ENCODE assay signal across 26 cellular contexts in the genomic region with DNA sequence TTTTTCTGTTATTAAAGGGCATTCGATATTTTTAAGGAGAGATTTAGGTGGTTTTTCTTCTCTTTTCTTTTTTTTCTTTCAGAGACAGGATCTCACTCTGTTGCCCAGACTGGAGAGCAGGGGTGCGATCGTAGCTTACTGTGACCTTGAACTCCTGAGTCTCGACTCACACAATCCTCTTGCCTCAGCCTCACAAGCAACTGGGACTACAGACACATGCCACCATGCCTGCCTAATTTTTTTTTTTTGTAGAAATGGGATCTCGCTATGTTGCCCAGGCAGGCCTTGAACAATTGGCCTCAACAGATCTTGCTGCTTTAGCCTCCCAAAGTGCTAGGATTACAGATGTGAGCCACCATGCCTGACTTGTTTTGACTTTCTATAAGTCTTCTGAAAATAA. TPM values are rescaled to one million over a fixed set of nuclear protein-coding genes. Genes with fewer than 3 reads are reported as not detected.
DNase-seq lines count a peak whose midpoint lies in the region; ATAC-seq and TF ChIP-seq lines count a peak whose summit lies in the region.
"Had no signal": no experiment of that assay in that cellular context is flagged by ENCODE, and none has a peak within 500 bp of the region (broad histone marks: within the 10 kb centered on the region; RNA-seq: fewer than 3 reads in every experiment).

No MANE protein-coding gene starts in this region.

- TF ChIP-seq RAD21 in SK-N-SH (IDR thresholded peaks at IDR 0.05; ENCODE audit: low read length), result no peak

- H3K27me3 ChIP-seq in SK-N-SH (ENCODE audit: insufficient read depth), result no peaks in the 10 kb centered on the region
- H3K27me3 ChIP-seq: BLaER1 had no signal

- POLR2A ChIA-PET in SK-N-SH (lab: Yijun Ruan, JAX) (no interaction called here), activated B cell treated with CpG ODN at 0.5 μM for 24 hours (lab: Charles Lee) (interaction anchor here (3.3 kb wide), 1 partner anchor 26 kb away, joined by 18 read pairs; a partner anchor contains a TSS)

- peaks cover 8 to 14% of the 10 kb centered on the region in 2 donors for H3K27me3 Mint-ChIP-seq in natural killer cell treated with Interleukin-12 subunit alpha and Interleukin-12 subunit beta and Interleukin-15 and Interleukin-18, amount 100 ng/mL, for 72 hours
- H3K27me3 Mint-ChIP-seq in natural killer cell (ENCODE audit: low read depth in 2 of 2) (peaks cover 10 to 18% of the 10 kb centered on the region in 2 donors), activated B cell treated with CpG ODN at 0.5 μM for 24 hours (no peaks in the 10 kb centered on the region)
- H3K27me3 Mint-ChIP-seq in stimulated activated memory B cell treated with anti-CD40 and anti-IgM and Interleukin-4, amounts not matched to agents 10 μg/mL and 1 μg/mL and 100 μg/mL, for 72 hours, result no peaks in the 10 kb centered on the region

- no peaks in the 10 kb centered on the region for H4K20me1 ChIP-seq in SK-N-SH (ENCODE audit: insufficient read depth)
- H4K20me1 ChIP-seq: BLaER1 had no signal

- peaks cover 0 to 4% of the 10 kb centered on the region in 2 experiments; a peak in 1 of 4 replicates for H3K4me1 ChIP-seq in SK-N-SH (ENCODE audit: control insufficient read depth in 1 of 2, insufficient read depth in 2 of 2, low read depth in 1 of 2, low read length in 1 of 2)
- H3K4me1 ChIP-seq: Caco-2 had no signal

- no peak overlapping the region for H3K27ac ChIP-seq in SK-N-SH (ENCODE audit: low read depth in 2 of 2, low read length in 1 of 2)
- H3K27ac ChIP-seq: 22Rv1, BLaER1, HL-60 had no signal

- no peak overlapping the region for H3K4me3 ChIP-seq in SK-N-SH (ENCODE audit: low read depth in 2 of 2, low read length in 1 of 2)
- H3K4me3 ChIP-seq: BLaER1 had no signal

- H2AFZ ChIP-seq in SK-N-SH (ENCODE audit: low read depth), result 0 out of 2 replicates have a peak overlapping the region, but pooled peaks have one; percentile 29

- no peaks in the 10 kb centered on the region for H3K9me2 ChIP-seq in SK-N-SH

- no peak for DNase-seq in SK-N-SH
- no peak for DNase-seq in natural killer cell treated with Interleukin-12 subunit alpha and Interleukin-12 subunit beta and Interleukin-15 and Interleukin-18, amount 100 ng/mL, for 72 hours (ENCODE audit: low spot score)
- DNase-seq in natural killer cell, result no peak
- no peak for DNase-seq in activated B cell treated with CpG ODN at 0.5 μM for 24 hours
- DNase-seq: ACHN; Caco-2; CD4-positive, alpha-beta T cell; DMS153; KBM-7; MM.1S; NCI-H1048; NCI-H1417 treated with DMSO at 0.1 percent for 48 hours; NCI-H187; NCI-H446 treated with DMSO at 0.1 percent for 48 hours; NCI-H526 treated with DMSO at 0.1 percent for 48 hours; PC-3; RPMI8226; SHP77 treated with DMSO at 0.1 percent for 48 hours had no signal

- peaks cover 22 to 36% of the 10 kb centered on the region in 2 donors for H3K4me1 Mint-ChIP-seq in natural killer cell treated with Interleukin-12 subunit alpha and Interleukin-12 subunit beta and Interleukin-15 and Interleukin-18, amount 100 ng/mL, for 72 hours (ENCODE audit: low read depth in 2 of 2)
- H3K4me1 Mint-ChIP-seq in natural killer cell, result peaks cover 8 to 20% of the 10 kb centered on the region in 2 donors
- H3K4me1 Mint-ChIP-seq in activated B cell treated with CpG ODN at 0.5 μM for 24 hours, result peaks cover 38% of the 10 kb centered on the region
- peaks cover 48% of the 10 kb centered on the region for H3K4me1 Mint-ChIP-seq in stimulated activated memory B cell treated with anti-CD40 and anti-IgM and Interleukin-4, amounts not matched to agents 10 μg/mL and 1 μg/mL and 100 μg/mL, for 72 hours

- H3K27ac Mint-ChIP-seq in natural killer cell treated with Interleukin-12 subunit alpha and Interleukin-12 subunit beta and Interleukin-15 and Interleukin-18, amount 100 ng/mL, for 72 hours, result peak overlapping the region in 1 of 2 donors; percentile 72
- H3K27ac Mint-ChIP-seq in natural killer cell (no peak overlapping the region), activated B cell treated with CpG ODN at 0.5 μM for 24 hours (peak overlapping the region; percentile 79)
- peak overlapping the region; percentile 88 for H3K27ac Mint-ChIP-seq in stimulated activated memory B cell treated with anti-CD40 and anti-IgM and Interleukin-4, amounts not matched to agents 10 μg/mL and 1 μg/mL and 100 μg/mL, for 72 hours
- H3K27ac Mint-ChIP-seq: CD4-positive, alpha-beta T cell had no signal

- no peak overlapping the region for H3K4me2 ChIP-seq in SK-N-SH
- H3K4me2 ChIP-seq: BLaER1 had no signal

- TF ChIP-seq EP300 in SK-N-SH (IDR thresholded peaks at IDR 0.05; ENCODE audit: borderline replicate concordance in 1 of 2, low read depth in 1 of 2, low read length in 1 of 2), result no peak

- H3K9me3 ChIP-seq in SK-N-SH, result no peaks in the 10 kb centered on the region
- H3K9me3 ChIP-seq: BLaER1, Caco-2 had no signal

- 94% methylated on average over 5 of the region's 5 CpGs for WGBS in SK-N-SH (ENCODE audit: low lambda C conversion rate)

- H3K4me3 Mint-ChIP-seq in natural killer cell treated with Interleukin-12 subunit alpha and Interleukin-12 subunit beta and Interleukin-15 and Interleukin-18, amount 100 ng/mL, for 72 hours, result peak overlapping the region; percentile 56
- H3K4me3 Mint-ChIP-seq in natural killer cell (no peak overlapping the region), activated B cell treated with CpG ODN at 0.5 μM for 24 hours (no peak overlapping the region)
- no peak overlapping the region for H3K4me3 Mint-ChIP-seq in stimulated activated memory B cell treated with anti-CD40 and anti-IgM and Interleukin-4, amounts not matched to agents 10 μg/mL and 1 μg/mL and 100 μg/mL, for 72 hours
- H3K4me3 Mint-ChIP-seq: CD4-positive, alpha-beta T cell had no signal

- no peak for ATAC-seq in SK-N-SH treated with all-trans-retinoic acid at 6 μM for 48 hours
- ATAC-seq in natural killer cell treated with Interleukin-12 subunit alpha and Interleukin-12 subunit beta and Interleukin-15 and Interleukin-18, amount 100 ng/mL, for 72 hours, result no peak
- ATAC-seq in natural killer cell, result no peak
- no peak for ATAC-seq in activated B cell treated with CpG ODN at 0.5 μM for 24 hours (ENCODE audit: low read depth)
- no peak for ATAC-seq in stimulated activated memory B cell treated with anti-CD40 and anti-IgM and Interleukin-4, amounts not matched to agents 10 μg/mL and 1 μg/mL and 100 μg/mL, for 72 hours
- ATAC-seq in HG03097 (IDR thresholded peaks at IDR 0.05; ENCODE audit: low FRiP score, unreplicated experiment), result no peak
- ATAC-seq in GM18861 (IDR thresholded peaks at IDR 0.05; ENCODE audit: unreplicated experiment), result no peak
- ATAC-seq: HepG2, PC-3 had no signal

- H3K36me3 Mint-ChIP-seq in natural killer cell treated with Interleukin-12 subunit alpha and Interleukin-12 subunit beta and Interleukin-15 and Interleukin-18, amount 100 ng/mL, for 72 hours, result no peaks in the 10 kb centered on the region
- H3K36me3 Mint-ChIP-seq in natural killer cell (no peaks in the 10 kb centered on the region), activated B cell treated with CpG ODN at 0.5 μM for 24 hours (ENCODE audit: low read depth) (no peaks in the 10 kb centered on the region)
- no peaks in the 10 kb centered on the region for H3K36me3 Mint-ChIP-seq in stimulated activated memory B cell treated with anti-CD40 and anti-IgM and Interleukin-4, amounts not matched to agents 10 μg/mL and 1 μg/mL and 100 μg/mL, for 72 hours

- intact Hi-C loops in natural killer cell (cut with micrococcal nuclease) (no loop called here), activated B cell treated with CpG ODN at 0.5 μM for 24 hours (cut with micrococcal nuclease) (no loop called here)

- no peak overlapping the region for H3K9ac ChIP-seq in SK-N-SH
- H3K9ac ChIP-seq: BLaER1 had no signal

- TF ChIP-seq CTCF in SK-N-SH (IDR thresholded peaks at IDR 0.05), result no peak
- TF ChIP-seq CTCF in natural killer cell (IDR thresholded peaks at IDR 0.05), result no peak
- no peak for TF ChIP-seq CTCF in activated B cell treated with CpG ODN at 0.5 μM for 24 hours (IDR thresholded peaks at IDR 0.05)

- no peaks in the 10 kb centered on the region for H3K36me3 ChIP-seq in SK-N-SH (replicated peaks in 1 of 2; ENCODE audit: control insufficient read depth in 1 of 2, insufficient read depth in 2 of 2, low read length in 1 of 2)
- H3K36me3 ChIP-seq: BLaER1 had no signal

- H3F3A ChIP-seq in SK-N-SH (replicated peaks; ENCODE audit: insufficient read depth), result no peaks in the 10 kb centered on the region

- H3K79me2 ChIP-seq in SK-N-SH (ENCODE audit: insufficient read depth), result no peaks in the 10 kb centered on the region

- CTCF ChIA-PET in SK-N-SH (lab: Yijun Ruan, JAX), result interaction anchor here (0.9 kb wide), 1 partner anchor 15 kb away, joined by 3 read pairs; no protein-coding TSS in a partner anchor
- CTCF ChIA-PET in activated B cell treated with CpG ODN at 0.5 μM for 24 hours (lab: Charles Lee), result no interaction called here

- H3K9me3 Mint-ChIP-seq in natural killer cell treated with Interleukin-12 subunit alpha and Interleukin-12 subunit beta and Interleukin-15 and Interleukin-18, amount 100 ng/mL, for 72 hours, result no peaks in the 10 kb centered on the region
- no peaks in the 10 kb centered on the region for H3K9me3 Mint-ChIP-seq in natural killer cell
- H3K9me3 Mint-ChIP-seq in activated B cell treated with CpG ODN at 0.5 μM for 24 hours, result no peaks in the 10 kb centered on the region
- H3K9me3 Mint-ChIP-seq in stimulated activated memory B cell treated with anti-CD40 and anti-IgM and Interleukin-4, amounts not matched to agents 10 μg/mL and 1 μg/mL and 100 μg/mL, for 72 hours, result no peaks in the 10 kb centered on the region
- H3K9me3 Mint-ChIP-seq: CD4-positive, alpha-beta T cell had no signal

TF ChIP-seq in SK-N-SH, 30 proteins besides CTCF, POLR2A, EP300 and RAD21 (continues in another document):
- no peak for TF ChIP-seq JUND (IDR thresholded peaks at IDR 0.05)

RNA-seq across cellular contexts. Expression of a gene that starts 26.3 kb away (rescaled TPM):
- polyA plus RNA-seq in SK-N-SH (2012; rRNA removed), result 74.5 and 76.9 TPM in 2 replicates
- polyA plus RNA-seq in SK-N-SH (2012; cell fraction: cytosol; rRNA removed), result 79.4 and 117 TPM in 2 replicates
- 37.4 and 69.3 TPM in 2 replicates for polyA plus RNA-seq in SK-N-SH (2012; cell fraction: nucleus; rRNA removed)
- 10 to 100 TPM; 48.8 to 76.0 TPM for total RNA-seq in natural killer cell treated with Interleukin-12 subunit alpha and Interleukin-12 subunit beta and Interleukin-15 and Interleukin-18, amount 100 ng/mL, for 72 hours
- 100 to 1,000 TPM; 211 to 514 (median 264) TPM for total RNA-seq in natural killer cell
- total RNA-seq in activated B cell treated with CpG ODN at 0.5 μM for 24 hours, result 68.5 and 69.9 TPM in 2 replicates

Comparison
In these comparisons a context has a peak if more than half of its experiments do, and no peak if none do; other contexts are left out.
1. H3K27ac Mint-ChIP-seq: peak in activated B cell treated with CpG ODN at 0.5 μM for 24 hours (single experiment) and stimulated activated memory B cell treated with anti-CD40 and anti-IgM and Interleukin-4, amounts not matched to agents 10 μg/mL and 1 μg/mL and 100 μg/mL, for 72 hours (single experiment); none in natural killer cell (0 of 2).